In genomic region chr7:35015346-35015859, GRCh38 we compare ENCODE assay signal across 29 cellular contexts. TPM values are rescaled to one million over a fixed set of nuclear protein-coding genes. Genes with fewer than 3 reads are reported as not detected.
DNase-seq lines count a peak whose midpoint lies in the region; ATAC-seq, FAIRE-seq and TF ChIP-seq lines count a peak whose summit lies in the region.
"Had no signal": no experiment of that assay in that cellular context is flagged by ENCODE, and none has a peak within 500 bp of the region (broad histone marks: within the 10 kb centered on the region; RNA-seq: fewer than 3 reads in every experiment).

No MANE protein-coding gene starts in this region.

- H3K9me3 ChIP-seq in endothelial cell of umbilical vein (replicated peaks; ENCODE audit: control insufficient read depth, insufficient read depth, low read length): no peaks in the 10 kb centered on the region
- H3K9me3 ChIP-seq in trophoblast cell (ENCODE audit: insufficient read depth, low read depth, low read length): no peaks in the 10 kb centered on the region
- H3K9me3 ChIP-seq: adrenal gland, BLaER1, gastroesophageal sphincter, HAP-1, SK-N-SH had no signal

- intact Hi-C loops in endothelial cell of umbilical vein (cut with micrococcal nuclease): no loop called here

- ATAC-seq in HG03159 (IDR thresholded peaks at IDR 0.05; ENCODE audit: unreplicated experiment): no peak
- ATAC-seq: gastroesophageal sphincter had no signal

- no peak overlapping the region for H4K12ac ChIP-seq in trophoblast cell (ENCODE audit: low read depth, low read length)

- no peak for TF ChIP-seq POLR2A in endothelial cell of umbilical vein (IDR thresholded peaks at IDR 0.05; ENCODE audit: low read depth, low read length)

- H2BK120ac ChIP-seq in trophoblast cell (ENCODE audit: insufficient read depth, low read length, poor library complexity): no peak overlapping the region

- no peak for TF ChIP-seq CTCF in endothelial cell of umbilical vein (IDR thresholded peaks at IDR 0.05; ENCODE audit: extremely low read depth in 1 of 2, insufficient read depth in 1 of 2, low read depth in 1 of 2, low read length in 2 of 2)

- H2AFZ ChIP-seq in endothelial cell of umbilical vein (ENCODE audit: low read depth, low read length) (no peak overlapping the region), trophoblast cell (ENCODE audit: insufficient read depth, low read length, poor library complexity) (no peak overlapping the region)

- no peak overlapping the region for H3K9ac ChIP-seq in endothelial cell of umbilical vein (replicated peaks; ENCODE audit: extremely low read depth, insufficient read depth, low read length)
- no peak overlapping the region for H3K9ac ChIP-seq in trophoblast cell (ENCODE audit: low read length)
- H3K9ac ChIP-seq: BLaER1, SK-N-SH had no signal

- H3K27me3 ChIP-seq in endothelial cell of umbilical vein (ENCODE audit: control insufficient read depth in 2 of 2, insufficient read depth in 2 of 2, low read length in 2 of 2) (no peaks in the 10 kb centered on the region), trophoblast cell (ENCODE audit: insufficient read depth, low read length) (no peaks in the 10 kb centered on the region)
- H3K27me3 ChIP-seq: adrenal gland, BLaER1, gastroesophageal sphincter had no signal

- H3K18ac ChIP-seq in trophoblast cell (ENCODE audit: low read length): no peak overlapping the region

- H3K9me1 ChIP-seq in endothelial cell of umbilical vein (replicated peaks; ENCODE audit: control insufficient read depth, extremely low read depth, insufficient read depth, low read length): no peaks in the 10 kb centered on the region

- H3K4me2 ChIP-seq in endothelial cell of umbilical vein (ENCODE audit: insufficient read depth, low read length) (no peak overlapping the region), trophoblast cell (ENCODE audit: low read length) (no peak overlapping the region)
- H3K4me2 ChIP-seq: BLaER1, SK-N-SH had no signal

- H3K4ac ChIP-seq in trophoblast cell (ENCODE audit: low read depth, low read length): no peak overlapping the region

- H3K79me1 ChIP-seq in trophoblast cell (ENCODE audit: low read length): no peaks in the 10 kb centered on the region

- no peak overlapping the region for H3K23ac ChIP-seq in trophoblast cell (ENCODE audit: low read length)

- H3K14ac ChIP-seq in trophoblast cell (ENCODE audit: low read length): no peak overlapping the region

- POLR2A ChIA-PET in endothelial cell of umbilical vein (lab: Charles Lee): no interaction called here

- BruUV-seq in endothelial cell of umbilical vein (replicated peaks; lab: Mats Ljungman, UMichigan): no TSS peak

- H4K20me1 ChIP-seq in endothelial cell of umbilical vein (replicated peaks; ENCODE audit: control insufficient read depth, extremely low read depth, insufficient read depth, low read length): no peaks in the 10 kb centered on the region

- H3K4me1 ChIP-seq in endothelial cell of umbilical vein (ENCODE audit: control insufficient read depth, extremely low read depth, insufficient read depth, low read length): peaks cover 2% of the 10 kb centered on the region
- H3K4me1 ChIP-seq in trophoblast cell (ENCODE audit: control insufficient read depth in 1 of 2, insufficient read depth in 2 of 2, low read length in 2 of 2): peaks cover 0 to 7% of the 10 kb centered on the region in 2 experiments
- H3K4me1 ChIP-seq: adrenal gland, BLaER1, gastroesophageal sphincter, HAP-1 had no signal

- dilution Hi-C loops in endothelial cell of umbilical vein (cut with MboI; ENCODE audit: extremely low pct_ligation_motif_present, low sequenced_read_pairs): no loop called here

- H4K8ac ChIP-seq in trophoblast cell (ENCODE audit: low read depth, low read length): no peak overlapping the region

- H3K36me3 ChIP-seq in endothelial cell of umbilical vein (ENCODE audit: control insufficient read depth in 2 of 2, extremely low read depth in 1 of 2, insufficient read depth in 2 of 2, low read length in 2 of 2) (peaks cover 3 to 6% of the 10 kb centered on the region in 2 experiments), trophoblast cell (ENCODE audit: control insufficient read depth in 1 of 2, insufficient read depth in 2 of 2, low read length in 2 of 2) (peaks cover 6 to 11% of the 10 kb centered on the region in 2 experiments)

- H3K27ac ChIP-seq in endothelial cell of umbilical vein (ENCODE audit: insufficient read depth, low read depth, low read length): no peak overlapping the region
- peak overlapping the region; percentile 38 for H3K27ac ChIP-seq in trophoblast cell (ENCODE audit: low read depth, low read length)
- H3K27ac ChIP-seq: adrenal gland, BLaER1, gastroesophageal sphincter, VCaP had no signal

- peaks cover 12% of the 10 kb centered on the region for H3K79me2 ChIP-seq in endothelial cell of umbilical vein (ENCODE audit: control insufficient read depth, insufficient read depth, low read length)
- no peaks in the 10 kb centered on the region for H3K79me2 ChIP-seq in trophoblast cell (ENCODE audit: control insufficient read depth, insufficient read depth, low read length, poor library complexity)

- H2BK5ac ChIP-seq in trophoblast cell (ENCODE audit: low read depth, low read length, poor library complexity): no peak overlapping the region

- no CpG with 5 or more reads among the region's 1 CpG for WGBS in trophoblast cell (ENCODE audit: extremely low coverage, insufficient coverage, insufficient read length)

- peak; percentile 87 for DNase-seq in H4 (ENCODE audit: low spot score)
- DNase-seq in RPMI7951 (ENCODE audit: low read depth): peak; percentile 54
- peak; percentile 30 for DNase-seq in endothelial cell of umbilical vein (ENCODE audit: low read depth, low spot score)
- DNase-seq in trophoblast cell: peak; percentile 57 to 60
- DNase-seq in stimulated activated CD4-positive, alpha-beta T cell treated with anti-CD3 and anti-CD28 coated beads, Interleukin-12 subunit alpha, Interleukin-12 subunit beta, amount 100 ng/mL, for 4 hours: no peak
- DNase-seq in RPMI8226: no peak
- DNase-seq: activated CD4-positive, alpha-beta T cell treated with anti-CD3 and anti-CD28 coated beads, Interleukin-2, amount 10 ng/mL, durations not matched to agents 7 days and 5 days; activated naive CD4-positive, alpha-beta T cell; activated T-cell treated with anti-CD3 and anti-CD28 coated beads, Interleukin-2, amount 50 U/mL, for 48 hours; adrenal gland; DMS153; effector CD8-positive, alpha-beta T cell; erythroblast; hippocampal formation; Karpas-422; MV-4-11; natural killer cell; NCI-H146; NCI-H2107; NCI-H446; NCI-H774; SK-N-SH had no signal

- H3K4me3 ChIP-seq in endothelial cell of umbilical vein (replicated peaks in 1 of 3; ENCODE audit: insufficient read depth in 1 of 3, low read depth in 1 of 3, low read length in 3 of 3) (no peak overlapping the region), trophoblast cell (ENCODE audit: low read depth, low read length) (no peak overlapping the region)
- H3K4me3 ChIP-seq: adrenal gland, BLaER1, gastroesophageal sphincter, HAP-1 had no signal

- H2BK12ac ChIP-seq in trophoblast cell (ENCODE audit: low read length): no peak overlapping the region

- CTCF ChIA-PET in endothelial cell of umbilical vein (lab: Charles Lee): no interaction called here

- H2AK5ac ChIP-seq in trophoblast cell (ENCODE audit: low read length): no peak overlapping the region

- H4K91ac ChIP-seq in trophoblast cell (ENCODE audit: low read depth, low read length): no peak overlapping the region

- peak; percentile 28 for FAIRE-seq in endothelial cell of umbilical vein (lab: Jason Lieb, UNC)
- FAIRE-seq: bronchial epithelial cell, G401.6 had no signal

TF ChIP-seq in endothelial cell of umbilical vein, 7 proteins besides CTCF, POLR2A, EP300 and RAD21:
- TF ChIP-seq JUN (IDR thresholded peaks at IDR 0.05; ENCODE audit: borderline replicate concordance, insufficient read depth, insufficient read length, low read depth): no peak
- TF ChIP-seq MAX (IDR thresholded peaks at IDR 0.05; ENCODE audit: insufficient read depth, insufficient read length): no peak
- TF ChIP-seq GATA2 (IDR thresholded peaks at IDR 0.05; ENCODE audit: insufficient read depth, insufficient read length, low read depth, low read length): peak; percentile 14
- TF ChIP-seq POLR2AphosphoS5 (IDR thresholded peaks at IDR 0.05; ENCODE audit: insufficient read depth, low read depth, low read length): no peak

RNA-seq across cellular contexts. Expression of gene DPY19L1, which starts 21.9 kb away (rescaled TPM):
- 97.4 and 119 TPM in 2 replicates for total RNA-seq in H4 (2014; rRNA removed; shearing (Covaris generic))
- 47.7 and 52.6 TPM in 2 replicates for total RNA-seq in RPMI7951 (2014; rRNA removed; shearing (Covaris generic))
- total RNA-seq in endothelial cell of umbilical vein: 53.1 and 60.7 TPM in 2 replicates
- polyA plus RNA-seq in endothelial cell of umbilical vein: 23.9 and 30.9 TPM in 2 replicates
- polyA plus RNA-seq in endothelial cell of umbilical vein (2011; cell fraction: cytosol; rRNA removed): 23.7 and 23.8 TPM in 2 replicates
- 20.5 and 30.7 TPM in 2 replicates for polyA plus RNA-seq in endothelial cell of umbilical vein (2011; cell fraction: nucleus; rRNA removed)
- 42.5 and 56.7 TPM in 2 replicates for polyA plus RNA-seq in endothelial cell of umbilical vein (2012)
- 47.5 and 54.2 TPM in 2 replicates for polyA minus RNA-seq in endothelial cell of umbilical vein
- 20.3 TPM for polyA minus RNA-seq in endothelial cell of umbilical vein (2011; cell fraction: cytosol; rRNA and poly(A)+ RNA removed)
- 33.5 and 50.9 TPM in 2 replicates for polyA minus RNA-seq in endothelial cell of umbilical vein (2011; cell fraction: nucleus; rRNA and poly(A)+ RNA removed)
- 24.0 and 24.3 TPM in 2 replicates for polyA plus RNA-seq in trophoblast cell (2013)

Comparison
In these comparisons a context has a peak if more than half of its experiments do, and no peak if none do; other contexts are left out.
1. DNase-seq: peak in H4 (single experiment), RPMI7951 (single experiment), endothelial cell of umbilical vein (single experiment) and trophoblast cell (2 of 2); none in stimulated activated CD4-positive, alpha-beta T cell treated with anti-CD3 and anti-CD28 coated beads, Interleukin-12 subunit alpha, Interleukin-12 subunit beta, amount 100 ng/mL, for 4 hours (single experiment) and RPMI8226 (single experiment).